1 cellular context compared by ENCODE assay signal in the genomic region with DNA sequence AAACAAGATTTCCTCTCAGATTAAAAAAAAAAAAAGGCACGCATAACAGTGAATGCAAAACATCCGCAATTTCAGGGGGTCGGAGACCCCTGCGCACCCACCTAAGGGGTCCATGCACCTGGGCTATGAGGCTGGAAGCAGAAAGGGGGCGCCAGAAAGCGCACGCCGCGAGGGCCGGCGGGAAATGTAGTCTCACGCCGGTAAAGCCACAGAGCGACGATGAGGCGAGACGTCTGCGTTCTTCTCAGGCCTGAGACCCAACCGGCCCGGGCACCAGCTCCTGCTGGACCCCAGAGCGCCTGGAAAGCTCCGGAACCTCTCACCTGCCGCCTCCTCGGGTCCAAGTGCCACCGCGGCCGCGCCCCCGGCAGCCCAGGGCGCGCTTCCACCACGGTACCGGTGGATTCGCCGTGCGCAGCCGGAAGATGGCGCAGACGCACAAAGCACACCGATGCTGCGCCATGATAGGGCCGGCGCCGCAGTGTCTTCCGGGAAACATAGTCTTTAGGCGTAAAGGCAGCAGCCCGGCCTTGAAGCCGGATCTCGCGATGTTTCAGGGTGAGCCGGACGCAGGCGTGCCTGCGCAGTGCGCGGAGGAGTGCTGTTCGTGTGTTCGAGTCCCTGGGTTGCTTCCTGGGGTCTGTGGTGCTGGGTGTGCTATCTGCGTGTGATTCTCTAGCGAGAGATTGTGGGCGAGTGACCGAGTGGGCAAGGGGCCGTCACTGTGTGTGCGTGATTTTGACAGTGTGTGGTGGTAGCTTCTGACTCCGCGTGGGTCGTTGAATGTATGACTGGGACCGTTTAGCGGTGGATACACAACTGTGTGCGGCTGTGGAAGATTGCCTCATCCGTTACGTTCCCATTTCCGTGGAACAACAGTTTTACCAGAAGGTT.
TF ChIP-seq lines count a peak whose summit lies in the region.

A gene (minus strand): TSS at position 416 of the 894 bp plus-strand sequence. CDS start 1,782 bp downstream, outside the sequence.

TF ChIP-seq in K562, 482 proteins besides CTCF, POLR2A, EP300 and RAD21 (continued from another document and continues in another):
- TF ChIP-seq, protein P1, sequence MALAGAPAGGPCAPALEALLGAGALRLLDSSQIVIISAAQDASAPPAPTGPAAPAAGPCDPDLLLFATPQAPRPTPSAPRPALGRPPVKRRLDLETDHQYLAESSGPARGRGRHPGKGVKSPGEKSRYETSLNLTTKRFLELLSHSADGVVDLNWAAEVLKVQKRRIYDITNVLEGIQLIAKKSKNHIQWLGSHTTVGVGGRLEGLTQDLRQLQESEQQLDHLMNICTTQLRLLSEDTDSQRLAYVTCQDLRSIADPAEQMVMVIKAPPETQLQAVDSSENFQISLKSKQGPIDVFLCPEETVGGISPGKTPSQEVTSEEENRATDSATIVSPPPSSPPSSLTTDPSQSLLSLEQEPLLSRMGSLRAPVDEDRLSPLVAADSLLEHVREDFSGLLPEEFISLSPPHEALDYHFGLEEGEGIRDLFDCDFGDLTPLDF (CRISPR knock-in tag; IDR thresholded peaks at IDR 0.05), result no peak
- TF ChIP-seq, protein P2, sequence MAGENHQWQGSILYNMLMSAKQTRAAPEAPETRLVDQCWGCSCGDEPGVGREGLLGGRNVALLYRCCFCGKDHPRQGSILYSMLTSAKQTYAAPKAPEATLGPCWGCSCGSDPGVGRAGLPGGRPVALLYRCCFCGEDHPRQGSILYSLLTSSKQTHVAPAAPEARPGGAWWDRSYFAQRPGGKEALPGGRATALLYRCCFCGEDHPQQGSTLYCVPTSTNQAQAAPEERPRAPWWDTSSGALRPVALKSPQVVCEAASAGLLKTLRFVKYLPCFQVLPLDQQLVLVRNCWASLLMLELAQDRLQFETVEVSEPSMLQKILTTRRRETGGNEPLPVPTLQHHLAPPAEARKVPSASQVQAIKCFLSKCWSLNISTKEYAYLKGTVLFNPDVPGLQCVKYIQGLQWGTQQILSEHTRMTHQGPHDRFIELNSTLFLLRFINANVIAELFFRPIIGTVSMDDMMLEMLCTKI (IDR thresholded peaks at IDR 0.05; ENCODE audit: partially characterized antibody), result no peak
- TF ChIP-seq TAF7 (tag; IDR thresholded peaks at IDR 0.05) (no peak), RBM34 (IDR thresholded peaks at IDR 0.05; ENCODE audit: borderline replicate concordance, insufficient read depth, low read length) (no peak), ZNF124 (CRISPR knock-in tag; IDR thresholded peaks at IDR 0.05) (no peak), POLR2AphosphoS2 (IDR thresholded peaks at IDR 0.05; ENCODE audit: low read length) (no peak), CBX1 (IDR thresholded peaks at IDR 0.05; ENCODE audit: low read depth) (peak; percentile 97), ZNF668 (CRISPR knock-in tag; IDR thresholded peaks at IDR 0.05) (no peak), CHD2 (IDR thresholded peaks at IDR 0.05; ENCODE audit: low read depth, low read length) (peak; percentile 98), GTF2E2 (tag; IDR thresholded peaks at IDR 0.05) (no peak), ZNF311 (CRISPR knock-in tag; IDR thresholded peaks at IDR 0.05) (no peak), PHF8 (IDR thresholded peaks at IDR 0.05; ENCODE audit: borderline replicate concordance, low read length) (peak; percentile 89), RUNX1 (IDR thresholded peaks at IDR 0.05; ENCODE audit: low read depth) (no peak), GABPB1 (CRISPR knock-in tag; IDR thresholded peaks at IDR 0.05) (peak; percentile 85), STAG1 (CRISPR knock-in tag; IDR thresholded peaks at IDR 0.05; ENCODE audit: borderline replicate concordance) (no peak), RNF2 (IDR thresholded peaks at IDR 0.05) (0 out of 2 replicates have a peak, but pooled peaks have one; percentile 2), MCM5 (IDR thresholded peaks at IDR 0.05; ENCODE audit: low read depth) (no peak), KHSRP (IDR thresholded peaks at IDR 0.05) (no peak), SAFB2 (IDR thresholded peaks at IDR 0.05; ENCODE audit: borderline replicate concordance, low read depth, low read length, severe bottlenecking) (no peak), ZNF644 (tag; IDR thresholded peaks at IDR 0.05; ENCODE audit: low read depth) (0 out of 2 replicates have a peak, but pooled peaks have one; percentile 70), TAL1 (IDR thresholded peaks at IDR 0.05) (no peak), SREBF1 (IDR thresholded peaks at IDR 0.05; ENCODE audit: borderline replicate concordance, low read depth, low read length) (no peak), ESRRA (IDR thresholded peaks at IDR 0.05; ENCODE audit: borderline replicate concordance, low read depth) (peak; percentile 39; the same call in 1 of the 2 replicates), ZNF41 (CRISPR knock-in tag; conservative IDR thresholded peaks at IDR 0.05) (no peak), KAT8 (IDR thresholded peaks at IDR 0.05; ENCODE audit: low read depth) (no peak), ZNF224 (CRISPR knock-in tag; IDR thresholded peaks at IDR 0.05) (no peak), MEIS2 (IDR thresholded peaks at IDR 0.05; ENCODE audit: partially characterized antibody) (peak; percentile 31), ZFX (CRISPR knock-in tag; IDR thresholded peaks at IDR 0.05) (peak; percentile 78), GTF2A2 (tag; IDR thresholded peaks at IDR 0.05) (no peak), SLC30A9 (CRISPR knock-in tag; IDR thresholded peaks at IDR 0.05) (no peak), MYBL2 (IDR thresholded peaks at IDR 0.05; ENCODE audit: low read depth) (no peak), MYBL2 (CRISPR knock-in tag; IDR thresholded peaks at IDR 0.05; ENCODE audit: borderline replicate concordance) (no peak), MYNN (IDR thresholded peaks at IDR 0.05) (no peak), MYNN (CRISPR knock-in tag; IDR thresholded peaks at IDR 0.05) (no peak)
- TF ChIP-seq, protein P3, sequence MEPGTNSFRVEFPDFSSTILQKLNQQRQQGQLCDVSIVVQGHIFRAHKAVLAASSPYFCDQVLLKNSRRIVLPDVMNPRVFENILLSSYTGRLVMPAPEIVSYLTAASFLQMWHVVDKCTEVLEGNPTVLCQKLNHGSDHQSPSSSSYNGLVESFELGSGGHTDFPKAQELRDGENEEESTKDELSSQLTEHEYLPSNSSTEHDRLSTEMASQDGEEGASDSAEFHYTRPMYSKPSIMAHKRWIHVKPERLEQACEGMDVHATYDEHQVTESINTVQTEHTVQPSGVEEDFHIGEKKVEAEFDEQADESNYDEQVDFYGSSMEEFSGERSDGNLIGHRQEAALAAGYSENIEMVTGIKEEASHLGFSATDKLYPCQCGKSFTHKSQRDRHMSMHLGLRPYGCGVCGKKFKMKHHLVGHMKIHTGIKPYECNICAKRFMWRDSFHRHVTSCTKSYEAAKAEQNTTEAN (CRISPR knock-in tag; IDR thresholded peaks at IDR 0.05), result no peak
- TF ChIP-seq, protein P4, sequence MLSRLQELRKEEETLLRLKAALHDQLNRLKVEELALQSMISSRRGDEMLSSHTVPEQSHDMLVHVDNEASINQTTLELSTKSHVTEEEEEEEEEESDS (CRISPR knock-in tag; IDR thresholded peaks at IDR 0.05), result no peak
- TF ChIP-seq, protein P5, sequence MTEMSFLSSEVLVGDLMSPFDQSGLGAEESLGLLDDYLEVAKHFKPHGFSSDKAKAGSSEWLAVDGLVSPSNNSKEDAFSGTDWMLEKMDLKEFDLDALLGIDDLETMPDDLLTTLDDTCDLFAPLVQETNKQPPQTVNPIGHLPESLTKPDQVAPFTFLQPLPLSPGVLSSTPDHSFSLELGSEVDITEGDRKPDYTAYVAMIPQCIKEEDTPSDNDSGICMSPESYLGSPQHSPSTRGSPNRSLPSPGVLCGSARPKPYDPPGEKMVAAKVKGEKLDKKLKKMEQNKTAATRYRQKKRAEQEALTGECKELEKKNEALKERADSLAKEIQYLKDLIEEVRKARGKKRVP (CRISPR knock-in tag; IDR thresholded peaks at IDR 0.05), result no peak
- TF ChIP-seq, protein P6, sequence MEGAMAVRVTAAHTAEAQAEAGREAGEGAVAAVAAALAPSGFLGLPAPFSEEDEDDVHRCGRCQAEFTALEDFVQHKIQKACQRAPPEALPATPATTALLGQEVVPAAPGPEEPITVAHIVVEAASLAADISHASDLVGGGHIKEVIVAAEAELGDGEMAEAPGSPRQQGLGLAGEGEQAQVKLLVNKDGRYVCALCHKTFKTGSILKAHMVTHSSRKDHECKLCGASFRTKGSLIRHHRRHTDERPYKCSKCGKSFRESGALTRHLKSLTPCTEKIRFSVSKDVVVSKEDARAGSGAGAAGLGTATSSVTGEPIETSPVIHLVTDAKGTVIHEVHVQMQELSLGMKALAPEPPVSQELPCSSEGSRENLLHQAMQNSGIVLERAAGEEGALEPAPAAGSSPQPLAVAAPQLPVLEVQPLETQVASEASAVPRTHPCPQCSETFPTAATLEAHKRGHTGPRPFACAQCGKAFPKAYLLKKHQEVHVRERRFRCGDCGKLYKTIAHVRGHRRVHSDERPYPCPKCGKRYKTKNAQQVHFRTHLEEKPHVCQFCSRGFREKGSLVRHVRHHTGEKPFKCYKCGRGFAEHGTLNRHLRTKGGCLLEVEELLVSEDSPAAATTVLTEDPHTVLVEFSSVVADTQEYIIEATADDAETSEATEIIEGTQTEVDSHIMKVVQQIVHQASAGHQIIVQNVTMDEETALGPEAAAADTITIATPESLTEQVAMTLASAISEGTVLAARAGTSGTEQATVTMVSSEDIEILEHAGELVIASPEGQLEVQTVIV (CRISPR knock-in tag; IDR thresholded peaks at IDR 0.05; ENCODE audit: borderline replicate concordance), result no peak
- TF ChIP-seq, protein P7, sequence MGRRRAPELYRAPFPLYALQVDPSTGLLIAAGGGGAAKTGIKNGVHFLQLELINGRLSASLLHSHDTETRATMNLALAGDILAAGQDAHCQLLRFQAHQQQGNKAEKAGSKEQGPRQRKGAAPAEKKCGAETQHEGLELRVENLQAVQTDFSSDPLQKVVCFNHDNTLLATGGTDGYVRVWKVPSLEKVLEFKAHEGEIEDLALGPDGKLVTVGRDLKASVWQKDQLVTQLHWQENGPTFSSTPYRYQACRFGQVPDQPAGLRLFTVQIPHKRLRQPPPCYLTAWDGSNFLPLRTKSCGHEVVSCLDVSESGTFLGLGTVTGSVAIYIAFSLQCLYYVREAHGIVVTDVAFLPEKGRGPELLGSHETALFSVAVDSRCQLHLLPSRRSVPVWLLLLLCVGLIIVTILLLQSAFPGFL (CRISPR knock-in tag; IDR thresholded peaks at IDR 0.05), result no peak
- TF ChIP-seq, protein P8, sequence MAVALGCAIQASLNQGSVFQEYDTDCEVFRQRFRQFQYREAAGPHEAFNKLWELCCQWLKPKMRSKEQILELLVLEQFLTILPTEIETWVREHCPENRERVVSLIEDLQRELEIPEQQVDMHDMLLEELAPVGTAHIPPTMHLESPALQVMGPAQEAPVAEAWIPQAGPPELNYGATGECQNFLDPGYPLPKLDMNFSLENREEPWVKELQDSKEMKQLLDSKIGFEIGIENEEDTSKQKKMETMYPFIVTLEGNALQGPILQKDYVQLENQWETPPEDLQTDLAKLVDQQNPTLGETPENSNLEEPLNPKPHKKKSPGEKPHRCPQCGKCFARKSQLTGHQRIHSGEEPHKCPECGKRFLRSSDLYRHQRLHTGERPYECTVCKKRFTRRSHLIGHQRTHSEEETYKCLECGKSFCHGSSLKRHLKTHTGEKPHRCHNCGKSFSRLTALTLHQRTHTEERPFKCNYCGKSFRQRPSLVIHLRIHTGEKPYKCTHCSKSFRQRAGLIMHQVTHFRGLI (CRISPR knock-in tag; IDR thresholded peaks at IDR 0.05), result no peak
- TF ChIP-seq, protein P9, sequence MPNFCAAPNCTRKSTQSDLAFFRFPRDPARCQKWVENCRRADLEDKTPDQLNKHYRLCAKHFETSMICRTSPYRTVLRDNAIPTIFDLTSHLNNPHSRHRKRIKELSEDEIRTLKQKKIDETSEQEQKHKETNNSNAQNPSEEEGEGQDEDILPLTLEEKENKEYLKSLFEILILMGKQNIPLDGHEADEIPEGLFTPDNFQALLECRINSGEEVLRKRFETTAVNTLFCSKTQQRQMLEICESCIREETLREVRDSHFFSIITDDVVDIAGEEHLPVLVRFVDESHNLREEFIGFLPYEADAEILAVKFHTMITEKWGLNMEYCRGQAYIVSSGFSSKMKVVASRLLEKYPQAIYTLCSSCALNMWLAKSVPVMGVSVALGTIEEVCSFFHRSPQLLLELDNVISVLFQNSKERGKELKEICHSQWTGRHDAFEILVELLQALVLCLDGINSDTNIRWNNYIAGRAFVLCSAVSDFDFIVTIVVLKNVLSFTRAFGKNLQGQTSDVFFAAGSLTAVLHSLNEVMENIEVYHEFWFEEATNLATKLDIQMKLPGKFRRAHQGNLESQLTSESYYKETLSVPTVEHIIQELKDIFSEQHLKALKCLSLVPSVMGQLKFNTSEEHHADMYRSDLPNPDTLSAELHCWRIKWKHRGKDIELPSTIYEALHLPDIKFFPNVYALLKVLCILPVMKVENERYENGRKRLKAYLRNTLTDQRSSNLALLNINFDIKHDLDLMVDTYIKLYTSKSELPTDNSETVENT (CRISPR knock-in tag; IDR thresholded peaks at IDR 0.05), result no peak
- TF ChIP-seq, protein P10, sequence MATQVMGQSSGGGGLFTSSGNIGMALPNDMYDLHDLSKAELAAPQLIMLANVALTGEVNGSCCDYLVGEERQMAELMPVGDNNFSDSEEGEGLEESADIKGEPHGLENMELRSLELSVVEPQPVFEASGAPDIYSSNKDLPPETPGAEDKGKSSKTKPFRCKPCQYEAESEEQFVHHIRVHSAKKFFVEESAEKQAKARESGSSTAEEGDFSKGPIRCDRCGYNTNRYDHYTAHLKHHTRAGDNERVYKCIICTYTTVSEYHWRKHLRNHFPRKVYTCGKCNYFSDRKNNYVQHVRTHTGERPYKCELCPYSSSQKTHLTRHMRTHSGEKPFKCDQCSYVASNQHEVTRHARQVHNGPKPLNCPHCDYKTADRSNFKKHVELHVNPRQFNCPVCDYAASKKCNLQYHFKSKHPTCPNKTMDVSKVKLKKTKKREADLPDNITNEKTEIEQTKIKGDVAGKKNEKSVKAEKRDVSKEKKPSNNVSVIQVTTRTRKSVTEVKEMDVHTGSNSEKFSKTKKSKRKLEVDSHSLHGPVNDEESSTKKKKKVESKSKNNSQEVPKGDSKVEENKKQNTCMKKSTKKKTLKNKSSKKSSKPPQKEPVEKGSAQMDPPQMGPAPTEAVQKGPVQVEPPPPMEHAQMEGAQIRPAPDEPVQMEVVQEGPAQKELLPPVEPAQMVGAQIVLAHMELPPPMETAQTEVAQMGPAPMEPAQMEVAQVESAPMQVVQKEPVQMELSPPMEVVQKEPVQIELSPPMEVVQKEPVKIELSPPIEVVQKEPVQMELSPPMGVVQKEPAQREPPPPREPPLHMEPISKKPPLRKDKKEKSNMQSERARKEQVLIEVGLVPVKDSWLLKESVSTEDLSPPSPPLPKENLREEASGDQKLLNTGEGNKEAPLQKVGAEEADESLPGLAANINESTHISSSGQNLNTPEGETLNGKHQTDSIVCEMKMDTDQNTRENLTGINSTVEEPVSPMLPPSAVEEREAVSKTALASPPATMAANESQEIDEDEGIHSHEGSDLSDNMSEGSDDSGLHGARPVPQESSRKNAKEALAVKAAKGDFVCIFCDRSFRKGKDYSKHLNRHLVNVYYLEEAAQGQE (CRISPR knock-in tag; IDR thresholded peaks at IDR 0.05; ENCODE audit: low read depth), result no peak
- TF ChIP-seq, protein P11, sequence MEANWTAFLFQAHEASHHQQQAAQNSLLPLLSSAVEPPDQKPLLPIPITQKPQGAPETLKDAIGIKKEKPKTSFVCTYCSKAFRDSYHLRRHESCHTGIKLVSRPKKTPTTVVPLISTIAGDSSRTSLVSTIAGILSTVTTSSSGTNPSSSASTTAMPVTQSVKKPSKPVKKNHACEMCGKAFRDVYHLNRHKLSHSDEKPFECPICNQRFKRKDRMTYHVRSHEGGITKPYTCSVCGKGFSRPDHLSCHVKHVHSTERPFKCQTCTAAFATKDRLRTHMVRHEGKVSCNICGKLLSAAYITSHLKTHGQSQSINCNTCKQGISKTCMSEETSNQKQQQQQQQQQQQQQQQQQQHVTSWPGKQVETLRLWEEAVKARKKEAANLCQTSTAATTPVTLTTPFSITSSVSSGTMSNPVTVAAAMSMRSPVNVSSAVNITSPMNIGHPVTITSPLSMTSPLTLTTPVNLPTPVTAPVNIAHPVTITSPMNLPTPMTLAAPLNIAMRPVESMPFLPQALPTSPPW (CRISPR knock-in tag; IDR thresholded peaks at IDR 0.05), result peak; percentile 30; the same call in 1 of the 2 replicates
